In genomic region chr13:92994056-92994455, GRCh38 we compare ENCODE assay signal across 24 cellular contexts.
A peak's percentile ranks its signal among the peaks of the same experiment; 100 is the strongest.
DNase-seq lines count a peak whose midpoint lies in the region; ATAC-seq and TF ChIP-seq lines count a peak whose summit lies in the region.
"Had no signal": no experiment of that assay in that cellular context is flagged by ENCODE, and none has a peak within 500 bp of the region (broad histone marks: within the 10 kb centered on the region; RNA-seq: fewer than 3 reads in every experiment).

No MANE protein-coding gene starts in this region.

- no peaks in the 10 kb centered on the region for H3K9me3 ChIP-seq in IMR-90 (ENCODE audit: control insufficient read depth, insufficient read depth, low read length)
- no peaks in the 10 kb centered on the region for H3K9me3 ChIP-seq in body of pancreas
- H3K9me3 ChIP-seq in mesenchymal stem cell (ENCODE audit: control insufficient read depth, low read length): peaks cover 26% of the 10 kb centered on the region

- TF ChIP-seq RAD21 in IMR-90 (IDR thresholded peaks at IDR 0.05; ENCODE audit: low read length): no peak

- POLR2A ChIA-PET in IMR-90 (lab: Charles Lee; ENCODE audit: unreplicated experiment): no interaction called here

- no peak overlapping the region for H3K4ac ChIP-seq in IMR-90 (ENCODE audit: low read depth, low read length)
- no peak overlapping the region for H3K4ac ChIP-seq in mesenchymal stem cell (ENCODE audit: low read depth in 1 of 2, low read length in 2 of 2)

- H4K5ac ChIP-seq in IMR-90 (ENCODE audit: low read depth, low read length): no peak overlapping the region

- H4K91ac ChIP-seq in IMR-90 (ENCODE audit: insufficient read depth, low read depth, low read length) (no peak overlapping the region), mesenchymal stem cell (ENCODE audit: low read length) (no peak overlapping the region)

- peak overlapping the region; percentile 77 for H2BK20ac ChIP-seq in IMR-90 (ENCODE audit: low read depth, low read length)

- intact Hi-C loops in IMR-90 (cut with micrococcal nuclease) (no loop called here), body of pancreas (cut with DNase I) (no loop called here)

- peak overlapping the region; percentile 59; the same call in 1 of the 2 replicates for H3K18ac ChIP-seq in IMR-90 (ENCODE audit: low read depth, low read length)
- H3K18ac ChIP-seq in mesenchymal stem cell (ENCODE audit: low read depth in 1 of 2, low read length in 2 of 2): no peak overlapping the region

- H3K4me2 ChIP-seq in IMR-90 (ENCODE audit: low read depth, low read length) (no peak overlapping the region), mesenchymal stem cell (ENCODE audit: low read length, poor library complexity, severe bottlenecking) (no peak overlapping the region)

- H4K20me1 ChIP-seq in IMR-90 (ENCODE audit: insufficient read depth, low read length): no peaks in the 10 kb centered on the region

- no CpG with 5 or more reads among the region's 3 CpGs for WGBS in IMR-90 (ENCODE audit: extremely low coverage in 2 of 2, insufficient read length in 1 of 2), 2 experiments
- 69 to 70% methylated on average over 3 of the region's 3 CpGs for WGBS in body of pancreas, 2 donors
- 67% methylated on average over 3 of the region's 3 CpGs for WGBS in mesenchymal stem cell

- H3K9me1 ChIP-seq in IMR-90 (ENCODE audit: insufficient read depth, low read length): no peaks in the 10 kb centered on the region

- H3K27me3 ChIP-seq in IMR-90 (ENCODE audit: control insufficient read depth, insufficient read depth, low read length) (no peaks in the 10 kb centered on the region), body of pancreas (no peaks in the 10 kb centered on the region), mesenchymal stem cell (ENCODE audit: control insufficient read depth in 1 of 2, insufficient read depth in 1 of 2, low read length in 2 of 2) (no peaks in the 10 kb centered on the region)
- H3K27me3 ChIP-seq: spleen had no signal

- H3K4me3 ChIP-seq in IMR-90 (ENCODE audit: insufficient read depth, low read depth, low read length) (no peak overlapping the region), body of pancreas (no peak overlapping the region), mesenchymal stem cell (ENCODE audit: insufficient read depth in 1 of 2, low read depth in 1 of 2, low read length in 2 of 2) (no peak overlapping the region)
- H3K4me3 ChIP-seq: psoas muscle, spleen had no signal

- H3K27ac ChIP-seq in IMR-90 (ENCODE audit: insufficient read depth, low read length) (no peak overlapping the region), body of pancreas (no peak overlapping the region), mesenchymal stem cell (ENCODE audit: low read length, poor library complexity, severe bottlenecking) (no peak overlapping the region)
- H3K27ac ChIP-seq: psoas muscle, spleen had no signal

- TF ChIP-seq POLR2A in IMR-90 (IDR thresholded peaks at IDR 0.05; ENCODE audit: low read depth, low read length) (no peak), body of pancreas (IDR thresholded peaks at IDR 0.05) (no peak)

- H3K4me1 ChIP-seq in IMR-90 (ENCODE audit: control insufficient read depth, insufficient read depth, low read length): peaks cover 2% of the 10 kb centered on the region
- no peaks in the 10 kb centered on the region for H3K4me1 ChIP-seq in body of pancreas
- no peaks in the 10 kb centered on the region for H3K4me1 ChIP-seq in mesenchymal stem cell (ENCODE audit: control insufficient read depth, insufficient read depth, low read depth, low read length)
- H3K4me1 ChIP-seq: psoas muscle, spleen had no signal

- H2BK5ac ChIP-seq in IMR-90 (ENCODE audit: low read depth, low read length, poor library complexity, severe bottlenecking) (no peak overlapping the region), mesenchymal stem cell (ENCODE audit: low read depth, low read length, poor library complexity, severe bottlenecking) (no peak overlapping the region)

- H2AK5ac ChIP-seq in IMR-90 (ENCODE audit: low read depth, low read length) (peak overlapping the region; percentile 23; the same call in 1 of the 2 replicates), mesenchymal stem cell (ENCODE audit: low read length, severe bottlenecking) (no peak overlapping the region)

- CTCF ChIA-PET in IMR-90 (lab: Yijun Ruan, JAX): no interaction called here

- H4K8ac ChIP-seq in IMR-90 (ENCODE audit: low read depth in 2 of 2, low read length in 2 of 2) (no peak overlapping the region), mesenchymal stem cell (ENCODE audit: low read length) (no peak overlapping the region)

- H3K23ac ChIP-seq in IMR-90 (ENCODE audit: low read depth, low read length) (0 out of 2 replicates have a peak overlapping the region, but pooled peaks have one; percentile 16), mesenchymal stem cell (ENCODE audit: low read length in 2 of 2) (no peak overlapping the region)

- 0 out of 3 replicates have a peak overlapping the region, but pooled peaks have one; percentile 2 for H2BK15ac ChIP-seq in IMR-90 (ENCODE audit: low read depth, low read length)
- no peak overlapping the region for H2BK15ac ChIP-seq in mesenchymal stem cell (ENCODE audit: low read depth, poor library complexity, severe bottlenecking)

- H3K79me1 ChIP-seq in IMR-90 (ENCODE audit: low read depth in 1 of 2, low read length in 2 of 2): no peaks in the 10 kb centered on the region
- no peaks in the 10 kb centered on the region for H3K79me1 ChIP-seq in mesenchymal stem cell (replicated peaks; ENCODE audit: low read length, poor library complexity, severe bottlenecking)

- H2BK120ac ChIP-seq in IMR-90 (ENCODE audit: low read depth, low read length): no peak overlapping the region
- no peak overlapping the region for H2BK120ac ChIP-seq in mesenchymal stem cell (ENCODE audit: low read depth, low read length)

- H2BK12ac ChIP-seq in mesenchymal stem cell (ENCODE audit: low read length in 2 of 2): no peak overlapping the region

- H3K14ac ChIP-seq in IMR-90 (replicated peaks; ENCODE audit: low read depth, low read length) (no peak overlapping the region), mesenchymal stem cell (ENCODE audit: low read length in 2 of 2) (no peak overlapping the region)

- TF ChIP-seq CTCF in IMR-90 (conservative IDR thresholded peaks at IDR 0.05; ENCODE audit: low read depth, low read length) (no peak), body of pancreas (IDR thresholded peaks at IDR 0.05) (no peak)

- dilution Hi-C loops in IMR-90 (cut with HindIII; ENCODE audit: low sequenced_read_pairs, unreplicated experiment): no loop called here

- H3K36me3 ChIP-seq in IMR-90 (ENCODE audit: control insufficient read depth, insufficient read depth, low read length) (no peaks in the 10 kb centered on the region), body of pancreas (replicated peaks in 1 of 2; ENCODE audit: insufficient read depth in 1 of 2, low read depth in 2 of 2) (no peaks in the 10 kb centered on the region), mesenchymal stem cell (ENCODE audit: control insufficient read depth in 1 of 2, insufficient read depth in 2 of 2, low read depth in 1 of 2, low read length in 2 of 2) (no peaks in the 10 kb centered on the region)
- H3K36me3 ChIP-seq: spleen had no signal

- H2AFZ ChIP-seq in IMR-90 (replicated peaks; ENCODE audit: low read length, poor library complexity): peak overlapping the region; percentile 54
- no peak overlapping the region for H2AFZ ChIP-seq in mesenchymal stem cell (ENCODE audit: low read depth, low read length)

- DNase-seq in AG08395 (ENCODE audit: low spot score): peak; percentile 7
- DNase-seq in IMR-90: peak; percentile 78
- peak; percentile 24 for DNase-seq in brain pericyte (ENCODE audit: low read depth, low spot score)
- DNase-seq in iris pigment epithelial cell (ENCODE audit: low read depth): peak; percentile 44
- no peak for DNase-seq in body of pancreas
- no peak for DNase-seq in mucosa of gallbladder (ENCODE audit: low spot score)
- DNase-seq in mesenchymal stem cell: no peak
- DNase-seq: ACHN; activated gamma-delta T cell treated with Interleukin-2 at 50 U/mL for 16 hours; activated T-cell treated with anti-CD3 and anti-CD28 coated beads for 4 hours; amygdala; CD4-positive, alpha-beta T cell; DMS53; effector memory CD4-positive, alpha-beta T cell; KG1; left colon; NCI-H1092 treated with DMSO at 0.1 percent for 48 hours; NCI-H524 treated with DMSO at 0.1 percent for 48 hours; psoas muscle; SHP77; spleen; stimulated activated CD8-positive, alpha-beta memory T cell treated with anti-CD3 and anti-CD28 coated beads, Interleukin-4, amount 100 ng/mL, for 48 hours had no signal

- in situ Hi-C loops in IMR-90 (cut with MboI; ENCODE audit: low sequenced_read_pairs): no loop called here

- BruUV-seq in IMR-90 (replicated peaks; lab: Mats Ljungman, UMichigan): no TSS peak

- H3K9ac ChIP-seq in IMR-90 (ENCODE audit: low read depth, low read length) (no peak overlapping the region), mesenchymal stem cell (ENCODE audit: low read length) (no peak overlapping the region)

- no peak overlapping the region for H2AK9ac ChIP-seq in IMR-90 (replicated peaks; ENCODE audit: low read depth, low read length, poor library complexity)

- ATAC-seq in IMR-90 (ENCODE audit: low read depth): peak; percentile 78
- no peak for ATAC-seq in body of pancreas
- no peak for ATAC-seq in HG03354 (IDR thresholded peaks at IDR 0.05; ENCODE audit: poor library complexity, severe bottlenecking, unreplicated experiment)
- ATAC-seq: HCT116, left colon, psoas muscle had no signal

- H3K56ac ChIP-seq in IMR-90 (ENCODE audit: extremely low read depth, insufficient read depth, low read length): no peak overlapping the region

TF ChIP-seq in IMR-90, 13 proteins besides CTCF, POLR2A, EP300 and RAD21:
- peak; percentile 8; the same call in 1 of the 2 replicates for TF ChIP-seq MAFK (IDR thresholded peaks at IDR 0.05; ENCODE audit: low read depth, low read length)
- no peak for TF ChIP-seq NFE2L2 (IDR thresholded peaks at IDR 0.05; ENCODE audit: low read depth, low read length)
- no peak for TF ChIP-seq MXI1 (IDR thresholded peaks at IDR 0.05; ENCODE audit: borderline replicate concordance, low read depth, low read length)
- TF ChIP-seq FOS (IDR thresholded peaks at IDR 0.05; ENCODE audit: low read depth, low read length): peak; percentile 29
- TF ChIP-seq RCOR1 (IDR thresholded peaks at IDR 0.05; ENCODE audit: insufficient replicate concordance, low read length): no peak
- no peak for TF ChIP-seq SMC3 (IDR thresholded peaks at IDR 0.05; ENCODE audit: low read depth, low read length)
- TF ChIP-seq BHLHE40 (IDR thresholded peaks at IDR 0.05; ENCODE audit: low read depth, low read length): no peak
- no peak for TF ChIP-seq CEBPB (IDR thresholded peaks at IDR 0.05; ENCODE audit: low read depth, low read length)
- TF ChIP-seq CHD1 (IDR thresholded peaks at IDR 0.05; ENCODE audit: low read depth, low read length): no peak

Comparison
In these comparisons a context has a peak if more than half of its experiments do, and no peak if none do; other contexts are left out.
1. DNase-seq: peak in AG08395 (single experiment), IMR-90 (single experiment), brain pericyte (single experiment) and iris pigment epithelial cell (single experiment); none in body of pancreas (0 of 4), mucosa of gallbladder (single experiment) and mesenchymal stem cell (single experiment).